In the genomic region with DNA sequence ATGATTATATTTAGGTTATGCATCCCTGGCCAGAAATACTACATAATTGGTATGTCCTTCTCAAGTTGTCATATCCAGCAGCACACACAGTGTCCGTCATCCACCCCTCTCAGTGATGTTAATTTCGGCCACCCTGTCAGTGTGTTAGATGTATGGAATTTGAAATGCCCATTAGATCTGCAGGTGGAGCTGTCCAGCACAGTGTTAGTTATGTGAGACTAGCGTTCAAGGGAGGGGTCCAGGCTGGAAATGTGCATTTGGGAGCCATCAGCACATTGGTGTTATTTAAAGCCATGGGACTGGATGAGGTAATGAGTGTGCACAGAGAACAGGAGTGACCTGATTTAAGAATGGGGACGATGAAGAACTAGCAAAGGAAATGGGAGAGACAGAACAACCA, we compare ENCODE assay signal across 1 cellular context.
TF ChIP-seq lines count a peak whose summit lies in the region.

No MANE protein-coding gene starts in this region.

TF ChIP-seq in HCT116, 20 proteins besides CTCF, POLR2A, EP300 and RAD21:
- TF ChIP-seq, protein P1, sequence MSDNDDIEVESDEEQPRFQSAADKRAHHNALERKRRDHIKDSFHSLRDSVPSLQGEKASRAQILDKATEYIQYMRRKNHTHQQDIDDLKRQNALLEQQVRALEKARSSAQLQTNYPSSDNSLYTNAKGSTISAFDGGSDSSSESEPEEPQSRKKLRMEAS (IDR thresholded peaks at IDR 0.05), result no peak
- TF ChIP-seq, protein P2, sequence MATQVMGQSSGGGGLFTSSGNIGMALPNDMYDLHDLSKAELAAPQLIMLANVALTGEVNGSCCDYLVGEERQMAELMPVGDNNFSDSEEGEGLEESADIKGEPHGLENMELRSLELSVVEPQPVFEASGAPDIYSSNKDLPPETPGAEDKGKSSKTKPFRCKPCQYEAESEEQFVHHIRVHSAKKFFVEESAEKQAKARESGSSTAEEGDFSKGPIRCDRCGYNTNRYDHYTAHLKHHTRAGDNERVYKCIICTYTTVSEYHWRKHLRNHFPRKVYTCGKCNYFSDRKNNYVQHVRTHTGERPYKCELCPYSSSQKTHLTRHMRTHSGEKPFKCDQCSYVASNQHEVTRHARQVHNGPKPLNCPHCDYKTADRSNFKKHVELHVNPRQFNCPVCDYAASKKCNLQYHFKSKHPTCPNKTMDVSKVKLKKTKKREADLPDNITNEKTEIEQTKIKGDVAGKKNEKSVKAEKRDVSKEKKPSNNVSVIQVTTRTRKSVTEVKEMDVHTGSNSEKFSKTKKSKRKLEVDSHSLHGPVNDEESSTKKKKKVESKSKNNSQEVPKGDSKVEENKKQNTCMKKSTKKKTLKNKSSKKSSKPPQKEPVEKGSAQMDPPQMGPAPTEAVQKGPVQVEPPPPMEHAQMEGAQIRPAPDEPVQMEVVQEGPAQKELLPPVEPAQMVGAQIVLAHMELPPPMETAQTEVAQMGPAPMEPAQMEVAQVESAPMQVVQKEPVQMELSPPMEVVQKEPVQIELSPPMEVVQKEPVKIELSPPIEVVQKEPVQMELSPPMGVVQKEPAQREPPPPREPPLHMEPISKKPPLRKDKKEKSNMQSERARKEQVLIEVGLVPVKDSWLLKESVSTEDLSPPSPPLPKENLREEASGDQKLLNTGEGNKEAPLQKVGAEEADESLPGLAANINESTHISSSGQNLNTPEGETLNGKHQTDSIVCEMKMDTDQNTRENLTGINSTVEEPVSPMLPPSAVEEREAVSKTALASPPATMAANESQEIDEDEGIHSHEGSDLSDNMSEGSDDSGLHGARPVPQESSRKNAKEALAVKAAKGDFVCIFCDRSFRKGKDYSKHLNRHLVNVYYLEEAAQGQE (IDR thresholded peaks at IDR 0.05; ENCODE audit: low read depth), result peak; percentile 31; the same call in 1 of the 2 replicates
